Comparison of ENCODE assay signal across 8 cellular contexts in the genomic region with DNA sequence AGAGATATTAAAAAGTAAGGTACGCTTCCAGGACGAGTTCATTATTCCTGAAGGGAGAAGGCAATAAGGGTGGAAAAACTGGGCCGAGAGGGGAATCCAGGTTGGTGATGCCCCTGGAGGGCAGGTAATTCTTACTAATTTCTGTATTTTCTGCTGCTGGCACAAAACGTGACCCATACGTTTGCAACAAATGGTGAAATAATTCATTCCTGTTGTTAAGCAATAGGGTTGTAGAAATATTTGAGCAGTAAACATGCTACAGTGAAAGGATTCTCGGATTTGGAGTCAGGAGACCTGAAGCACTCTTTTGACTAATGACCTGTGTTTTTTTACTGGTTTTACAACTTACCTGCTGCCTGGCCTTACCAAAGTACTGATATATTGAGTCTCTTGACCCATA. TPM values are rescaled to one million over a fixed set of nuclear protein-coding genes. Genes with fewer than 3 reads are reported as not detected.
A peak's percentile ranks its signal among the peaks of the same experiment; 100 is the strongest.
DNase-seq lines count a peak whose midpoint lies in the region; ATAC-seq, FAIRE-seq and TF ChIP-seq lines count a peak whose summit lies in the region.

No MANE protein-coding gene starts in this region.

- H3K4me3 Mint-ChIP-seq in naive B cell, result peak overlapping the region; percentile 96 to 100 (median 99)

- no peaks in the 10 kb centered on the region for H3K27me3 Mint-ChIP-seq in naive B cell

- DNase-seq in AG04449 (ENCODE audit: low read depth, low spot score) (no peak), coronary artery (ENCODE audit: low spot score) (no peak), naive B cell (no peak), GM12891 (ENCODE audit: insufficient read length, low spot score) (no peak), globus pallidus (ENCODE audit: low spot score) (no peak), NK-92 (lab: John Stamatoyannopoulos, UW; ENCODE audit: unreplicated experiment) (no peak), ecto neural progenitor cell (ENCODE audit: low spot score) (no peak)

- no peak for ATAC-seq in naive B cell (ENCODE audit: low read depth in 2 of 2)

- H3K36me3 ChIP-seq in KOPT-K1 (ENCODE audit: insufficient read depth, low read length), result peaks cover 44% of the 10 kb centered on the region

- no peak for TF ChIP-seq POLR2A in GM12891 (IDR thresholded peaks at IDR 0.05; ENCODE audit: low read depth, low read length)

- H3K27ac ChIP-seq in KOPT-K1 (ENCODE audit: low read depth, low read length, poor library complexity, severe bottlenecking) (peak overlapping the region; percentile 73), coronary artery (peak overlapping the region; percentile 75 to 90)

- peaks cover 4 to 13% of the 10 kb centered on the region in 2 donors for H3K36me3 Mint-ChIP-seq in naive B cell

- no peak for FAIRE-seq in GM12891 (lab: Jason Lieb, UNC)

- H3K4me1 Mint-ChIP-seq in naive B cell, result peaks cover 41 to 48% (median 45%) of the 10 kb centered on the region in 3 donors

- H3K27ac Mint-ChIP-seq in naive B cell, result peak overlapping the region; percentile 98 to 100 (median 99)

- no peaks in the 10 kb centered on the region for H3K9me3 ChIP-seq in KOPT-K1 (ENCODE audit: insufficient read depth, low read length, poor library complexity, severe bottlenecking)

- no peaks in the 10 kb centered on the region for H3K9me3 Mint-ChIP-seq in naive B cell

- CTCF ChIA-PET in AG04449 (lab: Yijun Ruan, JAX), result no interaction called here

- POLR2A ChIA-PET in AG04449 (lab: Yijun Ruan, JAX), result interaction anchor here (0.7 to 1.0 kb wide), 2 partner anchors 12 to 36 kb away, joined by 3 to 4 read pairs; a partner anchor contains a TSS

- H3K4me3 ChIP-seq in AG04449 (ENCODE audit: low read depth, low read length), result peak overlapping the region; percentile 87
- H3K4me3 ChIP-seq in coronary artery, result peak overlapping the region; percentile 84

- TF ChIP-seq CTCF in AG04449 (IDR thresholded peaks at IDR 0.05; ENCODE audit: insufficient read depth, low read length, missing control alignments) (no peak), coronary artery (IDR thresholded peaks at IDR 0.05) (no peak)

TF ChIP-seq in GM12891, 5 proteins besides CTCF, POLR2A, EP300 and RAD21:
- TF ChIP-seq TAF1 (IDR thresholded peaks at IDR 0.05; ENCODE audit: low read depth, low read length) (no peak), POLR2AphosphoS5 (IDR thresholded peaks at IDR 0.05; ENCODE audit: low read depth, low read length) (no peak), POU2F2 (IDR thresholded peaks at IDR 0.05; ENCODE audit: low read depth, low read length) (no peak), SPI1 (IDR thresholded peaks at IDR 0.05; ENCODE audit: low read depth, low read length) (no peak), PAX5 (IDR thresholded peaks at IDR 0.05; ENCODE audit: insufficient read depth, low read length, severe bottlenecking) (no peak)

RNA-seq across cellular contexts. Expression of a gene that starts 0.7 kb away (rescaled TPM):
- polyA plus RNA-seq in naive B cell (ENCODE audit: low read depth in 6 of 6), result 10 to 100 TPM in 1 of 6 donors, 1 to 10 TPM in 5; 6.1 to 12.7 (median 7.5) TPM
- 2.5 TPM for polyA plus RNA-seq in GM12891 (2012; ENCODE audit: low read depth, missing spikeins)

RNA-seq across cellular contexts. Expression of a gene that starts 35.9 kb away (rescaled TPM):
- 10 to 100 TPM; 14.8 to 60.0 (median 39.6) TPM for polyA plus RNA-seq in naive B cell (ENCODE audit: low read depth in 6 of 6)
- polyA plus RNA-seq in GM12891 (2012; ENCODE audit: low read depth, missing spikeins), result 43.3 TPM
